ENCODE assay signal across 8 cellular contexts in genomic region chr6:109379706-109380105, GRCh38. TPM values are rescaled to one million over a fixed set of nuclear protein-coding genes. Genes with fewer than 3 reads are reported as not detected.
A peak's percentile ranks its signal among the peaks of the same experiment; 100 is the strongest.
DNase-seq lines count a peak whose midpoint lies in the region; ATAC-seq and TF ChIP-seq lines count a peak whose summit lies in the region.

No MANE protein-coding gene starts in this region.

- DNase-seq in AG08395 (ENCODE audit: low spot score): peak; percentile 43
- DNase-seq in mammary epithelial cell: no peak
- no peak for DNase-seq in COLO829 (ENCODE audit: low spot score)
- DNase-seq in NOMO-1 treated with DMSO at 0.1 percent for 48 hours (lab: John Stamatoyannopoulos, UW; ENCODE audit: unreplicated experiment): no peak

- CTCF ChIA-PET in mammary epithelial cell (lab: Charles Lee; ENCODE audit: low non-redundant PET): no interaction called here

- no peak for ATAC-seq in HG03432 (IDR thresholded peaks at IDR 0.05; ENCODE audit: unreplicated experiment)
- no peak for ATAC-seq in GM19452 (IDR thresholded peaks at IDR 0.05; ENCODE audit: unreplicated experiment)

- H3K27me3 ChIP-seq in HUES6 (ENCODE audit: control insufficient read depth, insufficient read depth, low read length) (no peaks in the 10 kb centered on the region), mammary epithelial cell (ENCODE audit: insufficient read depth, low read length) (no peaks in the 10 kb centered on the region), mucosa of stomach (ENCODE audit: control insufficient read depth, insufficient read depth, low read length) (no peaks in the 10 kb centered on the region)

- H4K20me1 ChIP-seq in mammary epithelial cell (ENCODE audit: insufficient read depth, low read length): no peaks in the 10 kb centered on the region

- BruUV-seq in mammary epithelial cell (replicated peaks; lab: Mats Ljungman, UMichigan): no TSS peak

- H3K4me1 ChIP-seq in HUES6 (ENCODE audit: control insufficient read depth, insufficient read depth, low read length): peaks cover 18% of the 10 kb centered on the region
- H3K4me1 ChIP-seq in mammary epithelial cell (ENCODE audit: insufficient read depth, low read length): peaks cover 27% of the 10 kb centered on the region
- peaks cover 33% of the 10 kb centered on the region for H3K4me1 ChIP-seq in mucosa of stomach (ENCODE audit: control insufficient read depth, insufficient read depth, low read length)

- H3K27ac ChIP-seq in HUES6 (ENCODE audit: low read depth, low read length) (no peak overlapping the region), mammary epithelial cell (ENCODE audit: insufficient read depth, low read depth, low read length) (peak overlapping the region; percentile 26)

- peaks cover 65% of the 10 kb centered on the region for H3K79me2 ChIP-seq in mammary epithelial cell (ENCODE audit: insufficient read depth, low read length)

- in situ Hi-C loops in mammary epithelial cell (cut with MboI; ENCODE audit: low sequenced_read_pairs in 2 of 2): loop anchor here in 1 of 2 donors (10.0 to 25.0 kb wide), 2 partner anchors 195 to 817 kb away; partner anchors contain the start of gene FOXO3

- H3K36me3 ChIP-seq in HUES6 (ENCODE audit: control insufficient read depth, insufficient read depth, low read length) (peaks cover 44% of the 10 kb centered on the region), mammary epithelial cell (ENCODE audit: insufficient read depth, low read length) (peaks cover 29% of the 10 kb centered on the region), mucosa of stomach (ENCODE audit: control insufficient read depth, insufficient read depth, low read length) (peaks cover 10% of the 10 kb centered on the region)

- no peak overlapping the region for H2AFZ ChIP-seq in mammary epithelial cell (ENCODE audit: low read depth, low read length)

- 0% methylated on average over 2 of the region's 2 CpGs for WGBS in mammary epithelial cell (ENCODE audit: low coverage, missing lambda C conversion rate)

- H3K9ac ChIP-seq in HUES6 (ENCODE audit: low read length) (no peak overlapping the region), mammary epithelial cell (ENCODE audit: insufficient read depth, low read length) (peak overlapping the region; percentile 94), mucosa of stomach (ENCODE audit: low read length) (peak overlapping the region; percentile 99)

- H3K4me2 ChIP-seq in mammary epithelial cell (ENCODE audit: insufficient read depth, low read depth, low read length): peak overlapping the region; percentile 88

- H3K9me3 ChIP-seq in HUES6 (ENCODE audit: control insufficient read depth, insufficient read depth, low read depth, low read length) (no peaks in the 10 kb centered on the region), mammary epithelial cell (replicated peaks; ENCODE audit: insufficient read depth, low read length) (no peaks in the 10 kb centered on the region), mucosa of stomach (ENCODE audit: control insufficient read depth, low read length) (no peaks in the 10 kb centered on the region)

- peak overlapping the region; percentile 99 for H3K4me3 ChIP-seq in HUES6 (ENCODE audit: low read depth, low read length)
- peak overlapping the region; percentile 70 to 100 (median 95) for H3K4me3 ChIP-seq in mammary epithelial cell (replicated peaks in 1 of 3; ENCODE audit: insufficient read depth in 1 of 3, low read depth in 2 of 3, low read length in 3 of 3)
- peak overlapping the region; percentile 38 for H3K4me3 ChIP-seq in mucosa of stomach (ENCODE audit: low read length)

- intact Hi-C loops in mammary epithelial cell (cut with micrococcal nuclease): loop anchor here (5.0 to 10.0 kb wide), 2 partner anchors 375 to 837 kb away; no protein-coding TSS in a partner anchor

- dilution Hi-C loops in mammary epithelial cell (cut with HindIII; ENCODE audit: low sequenced_read_pairs): no loop called here

- no peak for TF ChIP-seq CTCF in mammary epithelial cell (conservative IDR thresholded peaks at IDR 0.05 in 1 of 2, IDR thresholded peaks at IDR 0.05 in 1 of 2; ENCODE audit: extremely low read depth in 1 of 2, insufficient read depth in 1 of 2, low read depth in 1 of 2, low read length in 2 of 2)

RNA-seq across cellular contexts. Expression of gene CD164, which starts 2.6 kb away (rescaled TPM):
- total RNA-seq in mammary epithelial cell: 100 to 1,000 TPM; 113 to 145 TPM
- 94.8 TPM for polyA plus RNA-seq in mammary epithelial cell
- polyA minus RNA-seq in mammary epithelial cell: 149 TPM

Comparison
In these comparisons a context has a peak if more than half of its experiments do, and no peak if none do; other contexts are left out.
1. H3K4me3 ChIP-seq: peak in every context shown above with its lines; median percentile 99 in HUES6; 95 in mammary epithelial cell; 38 in mucosa of stomach.